ENCODE assay signal across 8 cellular contexts in genomic region chr2:174681099-174681982, GRCh38.
DNase-seq lines count a peak whose midpoint lies in the region; ATAC-seq and TF ChIP-seq lines count a peak whose summit lies in the region.

No MANE protein-coding gene starts in this region.

- H3K4me1 Mint-ChIP-seq in natural killer cell: peaks cover 33 to 48% of the 10 kb centered on the region in 2 donors

- peaks cover 0 to 11% (median 0%) of the 10 kb centered on the region in 4 donors for H3K4me1 ChIP-seq in Peyer's patch
- peaks cover 28 to 51% (median 47%) of the 10 kb centered on the region in 4 donors for H3K4me1 ChIP-seq in esophagus muscularis mucosa

- no peaks in the 10 kb centered on the region for H3K9me3 Mint-ChIP-seq in natural killer cell

- no peaks in the 10 kb centered on the region for H3K9me3 ChIP-seq in Peyer's patch
- H3K9me3 ChIP-seq in esophagus muscularis mucosa: no peaks in the 10 kb centered on the region

- ATAC-seq in natural killer cell (no peak), GM18858 (IDR thresholded peaks at IDR 0.05; ENCODE audit: unreplicated experiment) (no peak), GM21529 (IDR thresholded peaks at IDR 0.05; ENCODE audit: unreplicated experiment) (no peak)

- TF ChIP-seq EP300 in esophagus muscularis mucosa (IDR thresholded peaks at IDR 0.05): no peak

- intact Hi-C loops in esophagus muscularis mucosa (cut with DNase I): loop anchor here (5.0 kb wide), 2 partner anchors 74 to 204 kb away; no protein-coding TSS in a partner anchor
- intact Hi-C loops in natural killer cell (cut with micrococcal nuclease): loop anchor here (5.0 kb wide), 1 partner anchor 89 kb away; no protein-coding TSS in a partner anchor

- H3K36me3 Mint-ChIP-seq in natural killer cell: no peaks in the 10 kb centered on the region

- H3K4me3 ChIP-seq in Peyer's patch (peak overlapping the region; percentile 81 to 97 (median 92)), esophagus muscularis mucosa (peak overlapping the region; percentile 75 to 98 (median 88))

- peak overlapping the region; percentile 37 to 39 for H3K27ac Mint-ChIP-seq in natural killer cell

- no peaks in the 10 kb centered on the region for H3K36me3 ChIP-seq in Peyer's patch
- H3K36me3 ChIP-seq in esophagus muscularis mucosa: peaks cover 0 to 7% (median under 1%) of the 10 kb centered on the region in 4 donors

- H3K27me3 ChIP-seq in Peyer's patch: no peaks in the 10 kb centered on the region
- H3K27me3 ChIP-seq in esophagus muscularis mucosa: no peaks in the 10 kb centered on the region

- TF ChIP-seq POLR2A in Peyer's patch (IDR thresholded peaks at IDR 0.05) (no peak), esophagus muscularis mucosa (IDR thresholded peaks at IDR 0.05; ENCODE audit: low read depth) (no peak)

- TF ChIP-seq CTCF in Peyer's patch (IDR thresholded peaks at IDR 0.05) (no peak), esophagus muscularis mucosa (IDR thresholded peaks at IDR 0.05) (no peak), natural killer cell (IDR thresholded peaks at IDR 0.05) (no peak)

- DNase-seq in NCI-H1694 treated with DMSO at 0.1 percent for 48 hours (lab: John Stamatoyannopoulos, UW) (peak; percentile 8), NCI-H1694 (lab: John Stamatoyannopoulos, UW) (no peak), Peyer's patch (no peak), esophagus muscularis mucosa (ENCODE audit: extremely low spot score) (no peak), natural killer cell (no peak), ecto neural progenitor cell (ENCODE audit: low spot score) (no peak)

- H3K27ac ChIP-seq in Peyer's patch (peak overlapping the region in 2 of 4 donors; percentile 83 to 85), esophagus muscularis mucosa (replicated peaks in 1 of 4) (peak overlapping the region; percentile 84 to 89 (median 86))

- no peaks in the 10 kb centered on the region for H3K27me3 Mint-ChIP-seq in natural killer cell (ENCODE audit: low read depth in 2 of 2)

- 34% methylated on average over 16 of the region's 17 CpGs for WGBS in esophagus muscularis mucosa

- H3K4me3 Mint-ChIP-seq in natural killer cell: peak overlapping the region; percentile 84
